In genomic region chr19:39969681-39970423, GRCh38 we compare ENCODE assay signal across 8 cellular contexts. TPM values are rescaled to one million over a fixed set of nuclear protein-coding genes. Genes with fewer than 3 reads are reported as not detected.
DNase-seq lines count a peak whose midpoint lies in the region; ATAC-seq, FAIRE-seq and TF ChIP-seq lines count a peak whose summit lies in the region.

No MANE protein-coding gene starts in this region.

- H3K27me3 ChIP-seq in gastroesophageal sphincter: no peaks in the 10 kb centered on the region
- no peaks in the 10 kb centered on the region for H3K27me3 ChIP-seq in smooth muscle cell (ENCODE audit: low read depth)

- H3K4me3 ChIP-seq in HEK293 (ENCODE audit: low read depth, low read length): peak overlapping the region; percentile 59
- peak overlapping the region; percentile 62 to 74 for H3K4me3 ChIP-seq in gastroesophageal sphincter
- peak overlapping the region; percentile 85 for H3K4me3 ChIP-seq in smooth muscle cell

- POLR2A ChIA-PET in HEK293 (lab: Yijun Ruan, JAX): interaction anchor here (0.6 to 2.3 kb wide), 30 partner anchors 9 to 576 kb away, joined by 3 to 49 read pairs (median 6); partner anchors contain the start of genes BLVRB, DYRK1B, FBL and LGALS14
- POLR2A ChIA-PET in activated B cell treated with CpG ODN at 0.5 μM for 24 hours (lab: Charles Lee): interaction anchor here (0.7 to 3.0 kb wide), 27 partner anchors 9 to 781 kb away, joined by 3 to 90 read pairs (median 8); partner anchors contain the start of genes ACTMAP, DYRK1B, FBL and MAP3K10

- DNase-seq in activated B cell treated with CpG ODN at 0.5 μM for 24 hours (no peak), smooth muscle cell (lab: John Stamatoyannopoulos, UW; ENCODE audit: unreplicated experiment) (no peak), ecto neural progenitor cell (ENCODE audit: low spot score) (no peak), NCI-H2107 treated with DMSO at 0.1 percent for 48 hours (lab: John Stamatoyannopoulos, UW; ENCODE audit: unreplicated experiment) (no peak), H54 (ENCODE audit: insufficient read length, low spot score) (no peak), DMS 273 (lab: John Stamatoyannopoulos, UW; ENCODE audit: unreplicated experiment) (no peak)

- H3K36me3 ChIP-seq in HEK293 (ENCODE audit: control insufficient read depth in 2 of 2, insufficient read depth in 1 of 2, low read length in 2 of 2): peaks cover 30 to 36% of the 10 kb centered on the region in 2 experiments
- H3K36me3 ChIP-seq in gastroesophageal sphincter: peaks cover 0 to 28% of the 10 kb centered on the region in 2 donors
- H3K36me3 ChIP-seq in smooth muscle cell (ENCODE audit: low read depth): peaks cover 3% of the 10 kb centered on the region

- H3K9me3 ChIP-seq in HEK293 (ENCODE audit: control insufficient read depth, insufficient read depth, low read depth, low read length) (no peaks in the 10 kb centered on the region), gastroesophageal sphincter (no peaks in the 10 kb centered on the region), smooth muscle cell (replicated peaks; ENCODE audit: low read depth) (no peaks in the 10 kb centered on the region)

- H3K27ac Mint-ChIP-seq in activated B cell treated with CpG ODN at 0.5 μM for 24 hours: peak overlapping the region; percentile 98

- no peaks in the 10 kb centered on the region for H3F3A ChIP-seq in smooth muscle cell (ENCODE audit: low read depth)

- CTCF ChIA-PET in HEK293 (lab: Yijun Ruan, JAX) (interaction anchor here (0.5 to 4.0 kb wide), 43 partner anchors 8 to 1991 kb away, joined by 3 to 49 read pairs (median 5); partner anchors contain the start of genes DYRK1B, FBL and ZNF546), activated B cell treated with CpG ODN at 0.5 μM for 24 hours (lab: Charles Lee) (interaction anchor here (0.6 to 2.8 kb wide), 40 partner anchors 9 to 177 kb away, joined by 3 to 58 read pairs (median 7); partner anchors contain the start of genes DYRK1B, FBL, FCGBP and ZNF546)

- no peak for FAIRE-seq in H54 (lab: Jason Lieb, UNC)

- TF ChIP-seq POLR2A in gastroesophageal sphincter (IDR thresholded peaks at IDR 0.05) (no peak), H54 (IDR thresholded peaks at IDR 0.05; ENCODE audit: low read depth, low read length) (no peak)

- peaks cover 3% of the 10 kb centered on the region for H4K20me1 ChIP-seq in smooth muscle cell (ENCODE audit: low read depth)

- 62 to 76% methylated on average over 11 to 12 of the region's 13 CpGs for WGBS in gastroesophageal sphincter (ENCODE audit: low coverage in 1 of 2), 2 donors
- WGBS in smooth muscle cell (ENCODE audit: low lambda C conversion rate): 80% methylated on average over 13 of the region's 13 CpGs

- H3K27me3 Mint-ChIP-seq in activated B cell treated with CpG ODN at 0.5 μM for 24 hours: no peaks in the 10 kb centered on the region

- intact Hi-C loops in activated B cell treated with CpG ODN at 0.5 μM for 24 hours (cut with micrococcal nuclease): loop anchor here (1.0 to 5.0 kb wide), 3 partner anchors 29 to 177 kb away; no protein-coding TSS in a partner anchor

- TF ChIP-seq CTCF in HEK293 (tag by site-specific recombination; IDR thresholded peaks at IDR 0.05) (no peak), activated B cell treated with CpG ODN at 0.5 μM for 24 hours (IDR thresholded peaks at IDR 0.05) (no peak), gastroesophageal sphincter (IDR thresholded peaks at IDR 0.05) (no peak), smooth muscle cell (IDR thresholded peaks at IDR 0.05; ENCODE audit: borderline replicate concordance, insufficient read depth, poor library complexity, severe bottlenecking) (no peak)

- H3K4me1 ChIP-seq in HEK293 (ENCODE audit: control insufficient read depth, insufficient read depth, low read length) (peaks cover 14% of the 10 kb centered on the region), gastroesophageal sphincter (peaks cover 0 to 36% (median 8%) of the 10 kb centered on the region in 3 donors), smooth muscle cell (ENCODE audit: low read depth) (peaks cover 5% of the 10 kb centered on the region)

- peak overlapping the region; percentile 98 for H3K4me3 Mint-ChIP-seq in activated B cell treated with CpG ODN at 0.5 μM for 24 hours

- H3K9me3 Mint-ChIP-seq in activated B cell treated with CpG ODN at 0.5 μM for 24 hours: no peaks in the 10 kb centered on the region

- peaks cover 39% of the 10 kb centered on the region for H3K4me1 Mint-ChIP-seq in activated B cell treated with CpG ODN at 0.5 μM for 24 hours

- peaks cover 38% of the 10 kb centered on the region for H3K36me3 Mint-ChIP-seq in activated B cell treated with CpG ODN at 0.5 μM for 24 hours (ENCODE audit: low read depth)

- peaks cover 28% of the 10 kb centered on the region for H3K79me2 ChIP-seq in smooth muscle cell (ENCODE audit: low read depth)

- no peak for TF ChIP-seq EP300 in gastroesophageal sphincter (IDR thresholded peaks at IDR 0.05)

- ATAC-seq in activated B cell treated with CpG ODN at 0.5 μM for 24 hours (ENCODE audit: low read depth) (no peak), gastroesophageal sphincter (no peak)

- H3K27ac ChIP-seq in HEK293 (ENCODE audit: extremely low read depth, low read depth, low read length) (peak overlapping the region; percentile 80), gastroesophageal sphincter (peak overlapping the region; percentile 75 to 93 (median 88)), smooth muscle cell (ENCODE audit: low read depth) (peak overlapping the region; percentile 74)

- H3K4me2 ChIP-seq in smooth muscle cell: peak overlapping the region; percentile 83

- peak overlapping the region; percentile 64 for H3K9ac ChIP-seq in smooth muscle cell (ENCODE audit: low read depth)

- H2AFZ ChIP-seq in smooth muscle cell (ENCODE audit: low read depth): peak overlapping the region; percentile 70

TF ChIP-seq in HEK293, 187 proteins besides CTCF, POLR2A, EP300 and RAD21:
- TF ChIP-seq HOXA7 (CRISPR knock-in tag; IDR thresholded peaks at IDR 0.05; ENCODE audit: borderline replicate concordance) (no peak), ZNF335 (tag by site-specific recombination; conservative IDR thresholded peaks at IDR 0.05) (peak; percentile 90), ZNF121 (tag by site-specific recombination; IDR thresholded peaks at IDR 0.05) (peak; percentile 63; the same call in 1 of the 2 replicates), ZNF664 (tag by site-specific recombination; IDR thresholded peaks at IDR 0.05) (peak; percentile 5; the same call in 1 of the 2 replicates)

RNA-seq across cellular contexts. Expression of gene PSMC4, which starts 1.1 kb away (rescaled TPM):
- total RNA-seq in activated B cell treated with CpG ODN at 0.5 μM for 24 hours: 109 and 115 TPM in 2 replicates
- total RNA-seq in gastroesophageal sphincter: 100 to 1,000 TPM in 1 of 4 donors, 10 to 100 TPM in 3; 75.2 to 104 (median 94.7) TPM
- total RNA-seq in smooth muscle cell: 87.2 and 120 TPM in 2 replicates
- polyA plus RNA-seq in smooth muscle cell: 117 and 121 TPM in 2 replicates

RNA-seq across cellular contexts. Expression of gene ZNF546, which starts 27.0 kb away (rescaled TPM):
- 5.8 and 11.6 TPM in 2 replicates for total RNA-seq in activated B cell treated with CpG ODN at 0.5 μM for 24 hours
- total RNA-seq in gastroesophageal sphincter: 10 to 100 TPM in 1 of 4 donors, 1 to 10 TPM in 3; 5.2 to 17.7 (median 7.5) TPM
- 4.7 and 9.6 TPM in 2 replicates for total RNA-seq in smooth muscle cell
- 1.2 and 2.1 TPM in 2 replicates for polyA plus RNA-seq in smooth muscle cell

RNA-seq across cellular contexts. Expression of gene FCGBP, which starts 35.4 kb away (rescaled TPM):
- total RNA-seq in activated B cell treated with CpG ODN at 0.5 μM for 24 hours: 5.8 and 6.1 TPM in 2 replicates
- 10 to 100 TPM in 2 of 4 donors, 1 to 10 TPM in 1, under 1 TPM in 1; 0.31 to 69.1 (median 8.2) TPM for total RNA-seq in gastroesophageal sphincter
- total RNA-seq in smooth muscle cell: 0.18 and 0.94 TPM in 2 replicates
- polyA plus RNA-seq in smooth muscle cell: 0.04 and 0.15 TPM in 2 replicates
